ENCODE assay signal across 26 cellular contexts in the genomic region with DNA sequence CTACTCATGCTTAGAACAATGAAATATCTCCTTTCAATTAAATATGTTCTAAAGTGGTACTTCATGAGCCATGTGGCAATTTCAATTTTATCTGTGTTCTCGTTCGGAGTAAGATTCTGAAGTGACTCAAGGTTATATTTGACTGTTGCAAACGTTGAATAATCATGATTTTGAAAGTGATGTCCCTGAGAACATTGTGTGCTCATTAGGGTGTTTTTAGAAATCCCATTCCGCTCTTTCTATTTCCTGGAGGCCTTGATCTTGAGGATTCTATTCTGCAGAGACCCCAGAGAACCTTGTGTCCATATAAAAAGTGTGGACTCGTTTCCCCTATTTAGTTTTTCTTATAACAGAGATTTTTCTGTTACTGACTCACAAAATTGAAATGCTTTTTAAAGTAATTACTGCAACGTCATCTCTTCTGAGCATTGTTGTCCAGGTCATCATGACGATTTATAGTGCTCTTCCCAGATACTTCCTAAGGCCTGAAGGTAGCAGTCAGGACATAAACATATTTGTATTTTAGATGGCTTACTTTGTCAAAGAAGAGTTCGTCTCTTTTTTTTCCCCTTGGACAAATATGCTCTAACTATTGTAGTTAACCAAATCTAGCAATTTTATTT. TPM values are rescaled to one million over a fixed set of nuclear protein-coding genes. Genes with fewer than 3 reads are reported as not detected.
DNase-seq lines count a peak whose midpoint lies in the region; ATAC-seq, FAIRE-seq and TF ChIP-seq lines count a peak whose summit lies in the region.
"Had no signal": no experiment of that assay in that cellular context is flagged by ENCODE, and none has a peak within 500 bp of the region (broad histone marks: within the 10 kb centered on the region; RNA-seq: fewer than 3 reads in every experiment).

No MANE protein-coding gene starts in this region.

- no peak overlapping the region for H2AFZ ChIP-seq in osteoblast (ENCODE audit: low read length)

- TF ChIP-seq RAD21 in A549 (conservative IDR thresholded peaks at IDR 0.05 in 1 of 2, IDR thresholded peaks at IDR 0.05 in 1 of 2) = no peak

- peak overlapping the region; percentile 68; the same call in 1 of the 2 replicates for H3K4me3 Mint-ChIP-seq in HFFc6
- H3K4me3 Mint-ChIP-seq: activated CD8-positive, alpha-beta T cell treated with anti-CD3 and anti-CD28 coated beads, Interleukin-2, amount 10 ng/mL, durations not matched to agents 7 days and 5 days had no signal

- H3K27ac ChIP-seq in A549 (no peak overlapping the region), osteoblast (ENCODE audit: low read depth, low read length) (peak overlapping the region; percentile 87)
- H3K27ac ChIP-seq: brain microvascular endothelial cell, HL-60, psoas muscle, sigmoid colon, SJSA1, stomach, tibial artery had no signal

- H3K4me1 Mint-ChIP-seq in HFFc6 (ENCODE audit: low read depth) = peaks cover 40% of the 10 kb centered on the region

- no peak for FAIRE-seq in A549 (lab: Jason Lieb, UNC)
- FAIRE-seq: TTC549 had no signal

- H3K9me3 ChIP-seq in A549 (no peaks in the 10 kb centered on the region), osteoblast (ENCODE audit: low read depth, low read length) (no peaks in the 10 kb centered on the region)
- H3K9me3 ChIP-seq: psoas muscle, sigmoid colon, SJSA1, stomach, tibial artery had no signal

- no peaks in the 10 kb centered on the region for H3K36me3 Mint-ChIP-seq in HFFc6 (ENCODE audit: low read depth)

- H3K79me2 ChIP-seq in osteoblast (ENCODE audit: insufficient read depth, low read length) = no peaks in the 10 kb centered on the region

- TF ChIP-seq POLR2A in A549 (IDR thresholded peaks at IDR 0.05; ENCODE audit: low read length) = no peak

- H3K27ac Mint-ChIP-seq in HFFc6 = peak overlapping the region; percentile 90
- H3K27ac Mint-ChIP-seq: activated CD8-positive, alpha-beta T cell treated with anti-CD3 and anti-CD28 coated beads, Interleukin-2, amount 10 ng/mL, durations not matched to agents 7 days and 5 days had no signal

- H4K20me1 ChIP-seq in osteoblast (ENCODE audit: insufficient read depth, low read length) = no peaks in the 10 kb centered on the region

- H3K4me3 ChIP-seq in A549 (no peak overlapping the region), osteoblast (ENCODE audit: insufficient read depth, low read length) (no peak overlapping the region)
- H3K4me3 ChIP-seq: psoas muscle, sigmoid colon, SJSA1, stomach, tibial artery had no signal

- 64% methylated on average over 8 of the region's 8 CpGs for WGBS in A549 (ENCODE audit: missing lambda C conversion rate)

- ATAC-seq in A549 = no peak
- ATAC-seq: activated CD8-positive, alpha-beta T cell treated with anti-CD3 and anti-CD28 coated beads, Interleukin-2, amount 10 ng/mL, durations not matched to agents 7 days and 5 days; left lobe of liver; psoas muscle had no signal

- H3K36me3 ChIP-seq in osteoblast (ENCODE audit: insufficient read depth, low read length) = no peaks in the 10 kb centered on the region
- H3K36me3 ChIP-seq: brain microvascular endothelial cell, sigmoid colon, SJSA1, stomach, tibial artery had no signal

- peaks cover 23% of the 10 kb centered on the region for H3K4me1 ChIP-seq in A549
- peaks cover 32% of the 10 kb centered on the region for H3K4me1 ChIP-seq in osteoblast (ENCODE audit: insufficient read depth, low read length)

- DNase-seq in A549 (ENCODE audit: low read depth in 1 of 2, low spot score in 1 of 2) = no peak
- peak; percentile 54 for DNase-seq in HFFc6
- peak; percentile 72 for DNase-seq in fibroblast of gingiva (ENCODE audit: low read depth)
- no peak for DNase-seq in osteoblast (ENCODE audit: insufficient read length, low spot score, missing footprints)
- DNase-seq in SIG-M5 treated with dmso at 0.1 percent for 504 hours (lab: John Stamatoyannopoulos, UW; ENCODE audit: unreplicated experiment) = no peak
- no peak for DNase-seq in stimulated activated CD4-positive, alpha-beta T cell treated with anti-CD3 and anti-CD28 coated beads, Interleukin-4, amount 100 ng/mL, for 24 hours
- DNase-seq in stimulated activated CD4-positive, alpha-beta T cell treated with anti-CD3 and anti-CD28 coated beads, Interleukin-2, amount 100 ng/mL, for 48 hours = no peak
- DNase-seq in DMS53 treated with DMSO at 0.1 percent for 48 hours (lab: John Stamatoyannopoulos, UW; ENCODE audit: unreplicated experiment) = no peak
- DNase-seq: activated CD8-positive, alpha-beta T cell treated with anti-CD3 and anti-CD28 coated beads, Interleukin-2, amount 10 ng/mL, durations not matched to agents 7 days and 5 days; activated gamma-delta T cell; brain microvascular endothelial cell; Kasumi-1; mesendoderm; NCI-H146; NCI-H446; psoas muscle; sigmoid colon; stimulated activated CD8-positive, alpha-beta memory T cell treated with anti-CD3 and anti-CD28 coated beads, Interleukin-4, amount 100 ng/mL, for 48 hours; stomach; tibial artery had no signal

- H3K4me2 ChIP-seq in A549 = no peak overlapping the region
- H3K4me2 ChIP-seq in osteoblast (ENCODE audit: insufficient read depth, low read length) = peak overlapping the region; percentile 49

- CTCF ChIA-PET in A549 (lab: Yijun Ruan, JAX) = interaction anchor here (1.0 to 3.1 kb wide), 8 partner anchors 12 to 337 kb away, joined by 3 to 51 read pairs (median 14); a partner anchor contains a TSS

- peaks cover 1% of the 10 kb centered on the region; the same call in 1 of the 2 replicates for H3K27me3 Mint-ChIP-seq in HFFc6 (ENCODE audit: insufficient read depth)

- TF ChIP-seq EP300 in A549 (IDR thresholded peaks at IDR 0.05) = no peak

- H3K27me3 ChIP-seq in osteoblast (ENCODE audit: insufficient read depth, low read length) = no peaks in the 10 kb centered on the region
- H3K27me3 ChIP-seq: brain microvascular endothelial cell, sigmoid colon, SJSA1, stomach, tibial artery had no signal

- no peaks in the 10 kb centered on the region for H3K9me3 Mint-ChIP-seq in HFFc6

- no peak for TF ChIP-seq CTCF in A549 (IDR thresholded peaks at IDR 0.05)
- TF ChIP-seq CTCF in HFFc6 (IDR thresholded peaks at IDR 0.05) = no peak
- no peak for TF ChIP-seq CTCF in osteoblast (IDR thresholded peaks at IDR 0.05; ENCODE audit: extremely low read depth, low read depth, low read length)

- POLR2A ChIA-PET in A549 (lab: Yijun Ruan, JAX) = no interaction called here

TF ChIP-seq in A549, 52 proteins besides CTCF, POLR2A, EP300 and RAD21:
- peak; percentile 25 for TF ChIP-seq MAFK (IDR thresholded peaks at IDR 0.05; ENCODE audit: partially characterized antibody)
- no peak for TF ChIP-seq MAZ (IDR thresholded peaks at IDR 0.05; ENCODE audit: borderline replicate concordance, low read depth, low read length)

RNA-seq across cellular contexts. Expression of a gene that starts 27.2 kb away (rescaled TPM):
- polyA plus RNA-seq in A549 (2011; rRNA removed) (1.7 and 2.3 TPM in 2 replicates), A549 (2017; fragmentation: RNase III; extraction: RNeasy Plus Mini Kit Qiagen cat#74134 plus additional on column Dnase treatment) (0.71 to 0.83 TPM (median 0.71 TPM) in 3 replicates)
- polyA plus RNA-seq in A549 (2012; cell fraction: cytosol; rRNA removed) = 0.62 and 0.65 TPM in 2 replicates
- 0.49 and 0.61 TPM in 2 replicates for polyA plus RNA-seq in A549 (2012; cell fraction: nucleus; rRNA removed)
- polyA minus RNA-seq in A549 (2011; rRNA and poly(A)+ RNA removed) = 1.4 and 2.0 TPM in 2 replicates
- total RNA-seq in HFFc6 (2021; fragmentation: NEBNext Ultra II Directional; extraction: Animal tissue kit (Norgen Biotek cat#: 25700)) = under 1 TPM in 2 of 6 experiments, not detected in 4; 0.25 to 0.36 TPM
- 0.36 and 0.88 TPM in 2 replicates for total RNA-seq in osteoblast
- total RNA-seq: activated CD8-positive, alpha-beta T cell treated with anti-CD3 and anti-CD28 coated beads, Interleukin-2, amount 10 ng/mL, durations not matched to agents 7 days and 5 days; myocyte; SJSA1 had no signal
- polyA plus RNA-seq: BJ had no signal

Comparison
In these comparisons a context has a peak if more than half of its experiments do, and no peak if none do; other contexts are left out.
1. DNase-seq: peak in HFFc6 (single experiment) and fibroblast of gingiva (single experiment); none in A549 (0 of 2), osteoblast (single experiment), SIG-M5 treated with dmso at 0.1 percent for 504 hours (single experiment), stimulated activated CD4-positive, alpha-beta T cell treated with anti-CD3 and anti-CD28 coated beads, Interleukin-4, amount 100 ng/mL, for 24 hours (single experiment), stimulated activated CD4-positive, alpha-beta T cell treated with anti-CD3 and anti-CD28 coated beads, Interleukin-2, amount 100 ng/mL, for 48 hours (0 of 2) and DMS53 treated with DMSO at 0.1 percent for 48 hours (single experiment).